1 cellular context compared by ENCODE assay signal in the genomic region with DNA sequence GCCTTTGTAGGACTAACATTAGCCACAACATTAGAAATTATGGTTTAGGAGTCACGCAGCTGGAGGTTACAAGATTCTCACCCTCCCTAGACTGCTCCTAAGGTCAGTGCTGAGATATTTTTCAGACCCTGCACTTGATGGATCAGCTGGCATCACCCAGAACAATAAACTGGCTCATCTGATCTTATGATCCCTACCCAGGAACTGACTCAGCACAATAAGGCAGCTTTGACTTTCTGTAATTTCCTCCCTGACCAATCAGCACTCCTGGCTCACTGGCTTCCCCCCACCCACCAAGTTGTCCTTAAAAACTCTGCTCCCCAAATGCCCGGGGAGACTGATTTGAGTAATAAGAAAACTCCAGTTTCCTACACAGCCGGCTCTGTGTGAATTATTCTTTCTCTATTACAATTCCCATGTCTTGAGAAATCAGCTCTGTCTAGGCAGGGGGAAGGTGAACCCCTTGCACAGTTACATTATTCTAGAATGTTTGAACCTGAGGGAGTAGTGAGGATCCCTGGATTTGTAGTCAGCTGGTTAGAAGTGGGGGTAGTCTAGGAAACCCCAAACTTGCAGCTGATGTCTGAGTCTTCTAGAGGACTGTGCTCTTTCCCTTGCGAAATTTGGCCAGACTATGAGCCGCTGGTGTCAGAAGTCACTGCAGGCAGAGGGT.
TF ChIP-seq lines count a peak whose summit lies in the region.

No MANE protein-coding gene starts in this region.

TF ChIP-seq in HCT116, 20 proteins besides CTCF, POLR2A, EP300 and RAD21:
- TF ChIP-seq SP1 (IDR thresholded peaks at IDR 0.05; ENCODE audit: low read depth) = no peak
- TF ChIP-seq JUND (IDR thresholded peaks at IDR 0.05) = no peak
- no peak for TF ChIP-seq SIN3A (IDR thresholded peaks at IDR 0.05; ENCODE audit: low read depth)
- no peak for TF ChIP-seq EGR1 (IDR thresholded peaks at IDR 0.05; ENCODE audit: low read depth)
- no peak for TF ChIP-seq TCF7L2 (IDR thresholded peaks at IDR 0.05; ENCODE audit: borderline replicate concordance, extremely low read depth, insufficient read depth, insufficient read length)
- no peak for TF ChIP-seq FOSL1 (IDR thresholded peaks at IDR 0.05; ENCODE audit: low read depth)
- no peak for TF ChIP-seq ELF1 (IDR thresholded peaks at IDR 0.05; ENCODE audit: borderline replicate concordance, low read depth)
- TF ChIP-seq ZNF274 (IDR thresholded peaks at IDR 0.05; ENCODE audit: low read depth, low read length) = no peak
- TF ChIP-seq CBX3 (IDR thresholded peaks at IDR 0.05; ENCODE audit: low read depth) = no peak
- no peak for TF ChIP-seq YY1 (IDR thresholded peaks at IDR 0.05; ENCODE audit: extremely low read depth, insufficient replicate concordance, low read depth, low read length)
- TF ChIP-seq CEBPB (IDR thresholded peaks at IDR 0.05; ENCODE audit: low read depth) = no peak
- TF ChIP-seq SRF (IDR thresholded peaks at IDR 0.05; ENCODE audit: low read depth) = no peak
- TF ChIP-seq, protein P1, sequence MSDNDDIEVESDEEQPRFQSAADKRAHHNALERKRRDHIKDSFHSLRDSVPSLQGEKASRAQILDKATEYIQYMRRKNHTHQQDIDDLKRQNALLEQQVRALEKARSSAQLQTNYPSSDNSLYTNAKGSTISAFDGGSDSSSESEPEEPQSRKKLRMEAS (IDR thresholded peaks at IDR 0.05) = no peak
- TF ChIP-seq, protein P2, sequence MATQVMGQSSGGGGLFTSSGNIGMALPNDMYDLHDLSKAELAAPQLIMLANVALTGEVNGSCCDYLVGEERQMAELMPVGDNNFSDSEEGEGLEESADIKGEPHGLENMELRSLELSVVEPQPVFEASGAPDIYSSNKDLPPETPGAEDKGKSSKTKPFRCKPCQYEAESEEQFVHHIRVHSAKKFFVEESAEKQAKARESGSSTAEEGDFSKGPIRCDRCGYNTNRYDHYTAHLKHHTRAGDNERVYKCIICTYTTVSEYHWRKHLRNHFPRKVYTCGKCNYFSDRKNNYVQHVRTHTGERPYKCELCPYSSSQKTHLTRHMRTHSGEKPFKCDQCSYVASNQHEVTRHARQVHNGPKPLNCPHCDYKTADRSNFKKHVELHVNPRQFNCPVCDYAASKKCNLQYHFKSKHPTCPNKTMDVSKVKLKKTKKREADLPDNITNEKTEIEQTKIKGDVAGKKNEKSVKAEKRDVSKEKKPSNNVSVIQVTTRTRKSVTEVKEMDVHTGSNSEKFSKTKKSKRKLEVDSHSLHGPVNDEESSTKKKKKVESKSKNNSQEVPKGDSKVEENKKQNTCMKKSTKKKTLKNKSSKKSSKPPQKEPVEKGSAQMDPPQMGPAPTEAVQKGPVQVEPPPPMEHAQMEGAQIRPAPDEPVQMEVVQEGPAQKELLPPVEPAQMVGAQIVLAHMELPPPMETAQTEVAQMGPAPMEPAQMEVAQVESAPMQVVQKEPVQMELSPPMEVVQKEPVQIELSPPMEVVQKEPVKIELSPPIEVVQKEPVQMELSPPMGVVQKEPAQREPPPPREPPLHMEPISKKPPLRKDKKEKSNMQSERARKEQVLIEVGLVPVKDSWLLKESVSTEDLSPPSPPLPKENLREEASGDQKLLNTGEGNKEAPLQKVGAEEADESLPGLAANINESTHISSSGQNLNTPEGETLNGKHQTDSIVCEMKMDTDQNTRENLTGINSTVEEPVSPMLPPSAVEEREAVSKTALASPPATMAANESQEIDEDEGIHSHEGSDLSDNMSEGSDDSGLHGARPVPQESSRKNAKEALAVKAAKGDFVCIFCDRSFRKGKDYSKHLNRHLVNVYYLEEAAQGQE (IDR thresholded peaks at IDR 0.05; ENCODE audit: low read depth) = no peak
- no peak for TF ChIP-seq ZFX (IDR thresholded peaks at IDR 0.05)
- TF ChIP-seq POLR2AphosphoS5 (IDR thresholded peaks at IDR 0.05; ENCODE audit: low read depth, low read length) = no peak
